1 cellular context compared by ENCODE assay signal in genomic region chr3:72336821-72337479, GRCh38.
TF ChIP-seq lines count a peak whose summit lies in the region.

No MANE protein-coding gene starts in this region.

TF ChIP-seq in K562, 482 proteins besides CTCF, POLR2A, EP300 and RAD21 (continued from another document and continues in another):
- TF ChIP-seq ZNF318 (IDR thresholded peaks at IDR 0.05; ENCODE audit: borderline replicate concordance in 1 of 2, low read depth in 1 of 2) (0 out of 4 replicates have a peak, but pooled peaks of 1 of the 2 experiments have one; percentile 27), MYC (IDR thresholded peaks at IDR 0.05; ENCODE audit: low read depth, low read length) (peak; percentile 46; the same call in 1 of the 2 replicates), MYC (CRISPR knock-in tag; IDR thresholded peaks at IDR 0.05; ENCODE audit: borderline replicate concordance, low read depth) (no peak), FOXJ2 (tag; IDR thresholded peaks at IDR 0.05) (0 out of 2 replicates have a peak, but pooled peaks have one; percentile 20), GABPA (tag; conservative IDR thresholded peaks at IDR 0.05; ENCODE audit: low read depth) (peak; percentile 61), POU5F1 (IDR thresholded peaks at IDR 0.05; ENCODE audit: borderline replicate concordance, low read depth, low read length, partially characterized antibody) (no peak), SREBF2 (CRISPR knock-in tag; IDR thresholded peaks at IDR 0.05) (no peak), LARP7 (IDR thresholded peaks at IDR 0.05) (peak; percentile 80; the same call in 1 of the 2 replicates), ZHX1 (conservative IDR thresholded peaks at IDR 0.05; ENCODE audit: low read length) (no peak), NRF1 (conservative IDR thresholded peaks at IDR 0.05 in 1 of 2, IDR thresholded peaks at IDR 0.05 in 1 of 2) (peak; percentile 32 to 43; a peak in 3 of 4 replicates), ADNP (tag; IDR thresholded peaks at IDR 0.05) (no peak), SMARCA5 (IDR thresholded peaks at IDR 0.05) (peak; percentile 78; the same call in 1 of the 2 replicates), ZNF263 (CRISPR knock-in tag; IDR thresholded peaks at IDR 0.05; ENCODE audit: borderline replicate concordance) (peak; percentile 60; the same call in 1 of the 2 replicates), SMARCA4 (IDR thresholded peaks at IDR 0.05) (peak; percentile 51; the same call in 1 of the 2 replicates), KDM1A (IDR thresholded peaks at IDR 0.05) (peak; percentile 19 to 98; a peak in 2 of 4 replicates), HDAC1 (IDR thresholded peaks at IDR 0.05) (peak in 1 of 2 experiments; percentile 92; a peak in 2 of 4 replicates), EP400 (IDR thresholded peaks at IDR 0.05) (peak; percentile 56; the same call in 1 of the 2 replicates), HDAC2 (IDR thresholded peaks at IDR 0.05) (0 out of 2 replicates have a peak, but pooled peaks have one; percentile 78), ZNF740 (CRISPR knock-in tag; IDR thresholded peaks at IDR 0.05) (peak; percentile 90), ZNF740 (tag; IDR thresholded peaks at IDR 0.05) (peak in 1 of 2 experiments; percentile 76; a peak in 2 of 4 replicates), TARDBP (IDR thresholded peaks at IDR 0.05) (peak; percentile 42; the same call in 1 of the 2 replicates)
- TF ChIP-seq, protein P1, sequence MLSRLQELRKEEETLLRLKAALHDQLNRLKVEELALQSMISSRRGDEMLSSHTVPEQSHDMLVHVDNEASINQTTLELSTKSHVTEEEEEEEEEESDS (CRISPR knock-in tag; IDR thresholded peaks at IDR 0.05): no peak
- TF ChIP-seq, protein P2, sequence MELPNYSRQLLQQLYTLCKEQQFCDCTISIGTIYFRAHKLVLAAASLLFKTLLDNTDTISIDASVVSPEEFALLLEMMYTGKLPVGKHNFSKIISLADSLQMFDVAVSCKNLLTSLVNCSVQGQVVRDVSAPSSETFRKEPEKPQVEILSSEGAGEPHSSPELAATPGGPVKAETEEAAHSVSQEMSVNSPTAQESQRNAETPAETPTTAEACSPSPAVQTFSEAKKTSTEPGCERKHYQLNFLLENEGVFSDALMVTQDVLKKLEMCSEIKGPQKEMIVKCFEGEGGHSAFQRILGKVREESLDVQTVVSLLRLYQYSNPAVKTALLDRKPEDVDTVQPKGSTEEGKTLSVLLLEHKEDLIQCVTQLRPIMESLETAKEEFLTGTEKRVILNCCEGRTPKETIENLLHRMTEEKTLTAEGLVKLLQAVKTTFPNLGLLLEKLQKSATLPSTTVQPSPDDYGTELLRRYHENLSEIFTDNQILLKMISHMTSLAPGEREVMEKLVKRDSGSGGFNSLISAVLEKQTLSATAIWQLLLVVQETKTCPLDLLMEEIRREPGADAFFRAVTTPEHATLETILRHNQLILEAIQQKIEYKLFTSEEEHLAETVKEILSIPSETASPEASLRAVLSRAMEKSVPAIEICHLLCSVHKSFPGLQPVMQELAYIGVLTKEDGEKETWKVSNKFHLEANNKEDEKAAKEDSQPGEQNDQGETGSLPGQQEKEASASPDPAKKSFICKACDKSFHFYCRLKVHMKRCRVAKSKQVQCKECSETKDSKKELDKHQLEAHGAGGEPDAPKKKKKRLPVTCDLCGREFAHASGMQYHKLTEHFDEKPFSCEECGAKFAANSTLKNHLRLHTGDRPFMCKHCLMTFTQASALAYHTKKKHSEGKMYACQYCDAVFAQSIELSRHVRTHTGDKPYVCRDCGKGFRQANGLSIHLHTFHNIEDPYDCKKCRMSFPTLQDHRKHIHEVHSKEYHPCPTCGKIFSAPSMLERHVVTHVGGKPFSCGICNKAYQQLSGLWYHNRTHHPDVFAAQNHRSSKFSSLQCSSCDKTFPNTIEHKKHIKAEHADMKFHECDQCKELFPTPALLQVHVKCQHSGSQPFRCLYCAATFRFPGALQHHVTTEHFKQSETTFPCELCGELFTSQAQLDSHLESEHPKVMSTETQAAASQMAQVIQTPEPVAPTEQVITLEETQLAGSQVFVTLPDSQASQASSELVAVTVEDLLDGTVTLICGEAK (IDR thresholded peaks at IDR 0.05): peak; percentile 61; the same call in 1 of the 2 replicates
- TF ChIP-seq, protein P2 (CRISPR knock-in tag; IDR thresholded peaks at IDR 0.05): no peak
- TF ChIP-seq, protein P3, sequence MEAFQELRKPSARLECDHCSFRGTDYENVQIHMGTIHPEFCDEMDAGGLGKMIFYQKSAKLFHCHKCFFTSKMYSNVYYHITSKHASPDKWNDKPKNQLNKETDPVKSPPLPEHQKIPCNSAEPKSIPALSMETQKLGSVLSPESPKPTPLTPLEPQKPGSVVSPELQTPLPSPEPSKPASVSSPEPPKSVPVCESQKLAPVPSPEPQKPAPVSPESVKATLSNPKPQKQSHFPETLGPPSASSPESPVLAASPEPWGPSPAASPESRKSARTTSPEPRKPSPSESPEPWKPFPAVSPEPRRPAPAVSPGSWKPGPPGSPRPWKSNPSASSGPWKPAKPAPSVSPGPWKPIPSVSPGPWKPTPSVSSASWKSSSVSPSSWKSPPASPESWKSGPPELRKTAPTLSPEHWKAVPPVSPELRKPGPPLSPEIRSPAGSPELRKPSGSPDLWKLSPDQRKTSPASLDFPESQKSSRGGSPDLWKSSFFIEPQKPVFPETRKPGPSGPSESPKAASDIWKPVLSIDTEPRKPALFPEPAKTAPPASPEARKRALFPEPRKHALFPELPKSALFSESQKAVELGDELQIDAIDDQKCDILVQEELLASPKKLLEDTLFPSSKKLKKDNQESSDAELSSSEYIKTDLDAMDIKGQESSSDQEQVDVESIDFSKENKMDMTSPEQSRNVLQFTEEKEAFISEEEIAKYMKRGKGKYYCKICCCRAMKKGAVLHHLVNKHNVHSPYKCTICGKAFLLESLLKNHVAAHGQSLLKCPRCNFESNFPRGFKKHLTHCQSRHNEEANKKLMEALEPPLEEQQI (IDR thresholded peaks at IDR 0.05): 0 out of 2 replicates have a peak, but pooled peaks have one; percentile 38
- TF ChIP-seq, protein P4, sequence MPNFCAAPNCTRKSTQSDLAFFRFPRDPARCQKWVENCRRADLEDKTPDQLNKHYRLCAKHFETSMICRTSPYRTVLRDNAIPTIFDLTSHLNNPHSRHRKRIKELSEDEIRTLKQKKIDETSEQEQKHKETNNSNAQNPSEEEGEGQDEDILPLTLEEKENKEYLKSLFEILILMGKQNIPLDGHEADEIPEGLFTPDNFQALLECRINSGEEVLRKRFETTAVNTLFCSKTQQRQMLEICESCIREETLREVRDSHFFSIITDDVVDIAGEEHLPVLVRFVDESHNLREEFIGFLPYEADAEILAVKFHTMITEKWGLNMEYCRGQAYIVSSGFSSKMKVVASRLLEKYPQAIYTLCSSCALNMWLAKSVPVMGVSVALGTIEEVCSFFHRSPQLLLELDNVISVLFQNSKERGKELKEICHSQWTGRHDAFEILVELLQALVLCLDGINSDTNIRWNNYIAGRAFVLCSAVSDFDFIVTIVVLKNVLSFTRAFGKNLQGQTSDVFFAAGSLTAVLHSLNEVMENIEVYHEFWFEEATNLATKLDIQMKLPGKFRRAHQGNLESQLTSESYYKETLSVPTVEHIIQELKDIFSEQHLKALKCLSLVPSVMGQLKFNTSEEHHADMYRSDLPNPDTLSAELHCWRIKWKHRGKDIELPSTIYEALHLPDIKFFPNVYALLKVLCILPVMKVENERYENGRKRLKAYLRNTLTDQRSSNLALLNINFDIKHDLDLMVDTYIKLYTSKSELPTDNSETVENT (CRISPR knock-in tag; IDR thresholded peaks at IDR 0.05): 0 out of 2 replicates have a peak, but pooled peaks have one; percentile 17
